16 cellular contexts compared by ENCODE assay signal in genomic region chr4:14596437-14596836, GRCh38.
DNase-seq lines count a peak whose midpoint lies in the region; ATAC-seq and TF ChIP-seq lines count a peak whose summit lies in the region.
"Had no signal": no experiment of that assay in that cellular context is flagged by ENCODE, and none has a peak within 500 bp of the region (broad histone marks: within the 10 kb centered on the region; RNA-seq: fewer than 3 reads in every experiment).

No MANE protein-coding gene starts in this region.

- peaks cover 12% of the 10 kb centered on the region for H3K9me3 Mint-ChIP-seq in dendritic cell treated with granulocyte-macrophage colony-stimulating factor and Interleukin-4, amounts not matched to agents 40 ng/mL and 50 ng/mL, for 4 days

- peak overlapping the region; percentile 22 for H3K27ac Mint-ChIP-seq in dendritic cell treated with granulocyte-macrophage colony-stimulating factor and Interleukin-4, amounts not matched to agents 40 ng/mL and 50 ng/mL, for 4 days
- no peak overlapping the region for H3K27ac Mint-ChIP-seq in T-helper 17 cell
- H3K27ac Mint-ChIP-seq: CD4-positive, alpha-beta memory T cell; HFFc6 had no signal

- DNase-seq in heart left ventricle = no peak
- DNase-seq in left ventricle myocardium inferior = no peak
- no peak for DNase-seq in left ventricle myocardium superior
- no peak for DNase-seq in hippocampal formation (lab: John Stamatoyannopoulos, UW)
- DNase-seq in T-helper 17 cell = no peak
- DNase-seq in GM10266 (ENCODE audit: extremely low spot score) = no peak
- DNase-seq: C1 segment of cervical spinal cord; Calu3; CD4-positive, alpha-beta memory T cell; COR-L47; DMS79 treated with DMSO at 0.1 percent for 48 hours; GF-D8; GOT3; HFFc6 had no signal

- H3K36me3 ChIP-seq in heart left ventricle (no peaks in the 10 kb centered on the region), left ventricle myocardium inferior (no peaks in the 10 kb centered on the region)
- H3K36me3 ChIP-seq: HAP-1 had no signal

- no peaks in the 10 kb centered on the region for H3K36me3 Mint-ChIP-seq in dendritic cell treated with granulocyte-macrophage colony-stimulating factor and Interleukin-4, amounts not matched to agents 40 ng/mL and 50 ng/mL, for 4 days (ENCODE audit: low read depth)
- no peaks in the 10 kb centered on the region for H3K36me3 Mint-ChIP-seq in T-helper 17 cell (ENCODE audit: low read depth)
- H3K36me3 Mint-ChIP-seq: CD4-positive, alpha-beta memory T cell had no signal

- H3K4me1 Mint-ChIP-seq in dendritic cell treated with granulocyte-macrophage colony-stimulating factor and Interleukin-4, amounts not matched to agents 40 ng/mL and 50 ng/mL, for 4 days (ENCODE audit: low read depth) = peaks cover 8% of the 10 kb centered on the region
- no peaks in the 10 kb centered on the region for H3K4me1 Mint-ChIP-seq in T-helper 17 cell
- H3K4me1 Mint-ChIP-seq: CD4-positive, alpha-beta memory T cell had no signal

- H3K27ac ChIP-seq in heart left ventricle (no peak overlapping the region), left ventricle myocardium inferior (replicated peaks) (no peak overlapping the region)

- TF ChIP-seq CTCF in heart left ventricle (IDR thresholded peaks at IDR 0.05) (no peak), left ventricle myocardium inferior (IDR thresholded peaks at IDR 0.05; ENCODE audit: borderline replicate concordance) (no peak), GM10266 (IDR thresholded peaks at IDR 0.05; ENCODE audit: control insufficient read depth, insufficient read depth, low read depth, missing control alignments) (no peak)

- H3K9me3 ChIP-seq in heart left ventricle (no peaks in the 10 kb centered on the region), left ventricle myocardium inferior (replicated peaks) (no peaks in the 10 kb centered on the region), T-helper 17 cell (ENCODE audit: control insufficient read depth, low read length, poor library complexity, severe bottlenecking) (no peaks in the 10 kb centered on the region)
- H3K9me3 ChIP-seq: HAP-1 had no signal

- no peak overlapping the region for H3K4me3 Mint-ChIP-seq in dendritic cell treated with granulocyte-macrophage colony-stimulating factor and Interleukin-4, amounts not matched to agents 40 ng/mL and 50 ng/mL, for 4 days
- no peak overlapping the region for H3K4me3 Mint-ChIP-seq in T-helper 17 cell
- H3K4me3 Mint-ChIP-seq: CD4-positive, alpha-beta memory T cell; HFFc6 had no signal

- H3K27me3 ChIP-seq in heart left ventricle (no peaks in the 10 kb centered on the region), left ventricle myocardium inferior (ENCODE audit: low read depth) (no peaks in the 10 kb centered on the region)

- no peak for TF ChIP-seq POLR2A in heart left ventricle (IDR thresholded peaks at IDR 0.05)

- H3K4me3 ChIP-seq in heart left ventricle = no peak overlapping the region
- no peak overlapping the region for H3K4me3 ChIP-seq in left ventricle myocardium inferior
- H3K4me3 ChIP-seq: HAP-1 had no signal

- ATAC-seq in heart left ventricle = peak; percentile 53 to 72 (median 58)
- peak; percentile 90 for ATAC-seq in left ventricle myocardium superior
- ATAC-seq in T-helper 17 cell = no peak

- H3K4me1 ChIP-seq in heart left ventricle (peaks cover 0 to 8% (median 0%) of the 10 kb centered on the region in 12 donors), left ventricle myocardium inferior (peaks cover 5% of the 10 kb centered on the region)
- H3K4me1 ChIP-seq: HAP-1 had no signal

- H3K27me3 Mint-ChIP-seq in dendritic cell treated with granulocyte-macrophage colony-stimulating factor and Interleukin-4, amounts not matched to agents 40 ng/mL and 50 ng/mL, for 4 days = no peaks in the 10 kb centered on the region
- no peaks in the 10 kb centered on the region for H3K27me3 Mint-ChIP-seq in T-helper 17 cell

- 33 to 46% (median 38%) methylated on average over 2 of the region's 2 CpGs for WGBS in heart left ventricle, 4 donors

- intact Hi-C loops in heart left ventricle (cut with DNase I) = no loop called here
- intact Hi-C loops in left ventricle myocardium inferior (cut with micrococcal nuclease) = no loop called here
- intact Hi-C loops in dendritic cell treated with granulocyte-macrophage colony-stimulating factor and Interleukin-4, amounts not matched to agents 40 ng/mL and 50 ng/mL, for 4 days (cut with micrococcal nuclease) = no loop called here
- intact Hi-C loops in left ventricle myocardium superior (cut with micrococcal nuclease) = no loop called here
